In the genomic region with DNA sequence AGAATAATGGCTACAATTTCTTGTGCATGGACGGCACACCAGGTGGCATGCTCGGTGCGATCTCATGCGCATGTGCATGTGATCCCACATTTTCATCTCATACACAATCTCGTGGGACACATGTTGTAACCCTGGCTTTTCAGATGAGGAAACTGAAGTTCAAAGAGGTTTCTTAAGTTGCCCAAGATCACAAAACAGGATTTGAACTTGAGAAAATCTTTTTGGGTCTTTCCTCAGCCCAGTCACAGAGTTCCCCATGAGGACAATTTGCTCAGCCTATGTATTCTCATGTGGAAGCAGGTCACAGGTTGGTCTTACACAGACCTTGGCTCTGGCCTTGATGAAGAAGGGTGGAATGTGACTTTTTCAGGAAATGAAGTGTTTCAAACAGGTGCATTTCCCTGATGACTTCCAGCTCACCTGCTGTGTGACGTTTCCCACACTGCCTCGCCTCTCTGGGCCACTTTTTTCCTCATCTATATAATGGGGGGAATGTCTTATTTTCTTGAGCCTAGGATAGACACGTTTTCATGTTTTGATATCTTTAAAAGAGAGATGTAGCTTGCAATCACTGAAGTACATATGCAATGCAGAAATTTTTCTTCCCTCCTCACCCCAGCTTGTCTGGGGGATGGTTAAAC, we compare ENCODE assay signal across 30 cellular contexts. TPM values are rescaled to one million over a fixed set of nuclear protein-coding genes. Genes with fewer than 3 reads are reported as not detected.
A peak's percentile ranks its signal among the peaks of the same experiment; 100 is the strongest.
DNase-seq lines count a peak whose midpoint lies in the region; ATAC-seq, FAIRE-seq and TF ChIP-seq lines count a peak whose summit lies in the region.
"Had no signal": no experiment of that assay in that cellular context is flagged by ENCODE, and none has a peak within 500 bp of the region (broad histone marks: within the 10 kb centered on the region; RNA-seq: fewer than 3 reads in every experiment).

No MANE protein-coding gene starts in this region.

- H3K4me3 ChIP-seq in HL-60 (replicated peaks; ENCODE audit: insufficient read depth, low read length) = no peak overlapping the region
- H3K4me3 ChIP-seq in NB4 (ENCODE audit: low read depth, low read length) = no peak overlapping the region
- H3K4me3 ChIP-seq in kidney (ENCODE audit: low read length in 2 of 2) = no peak overlapping the region
- no peak overlapping the region for H3K4me3 ChIP-seq in testis
- H3K4me3 ChIP-seq: esophagus squamous epithelium, GM23338, left lung had no signal

- intact Hi-C loops in kidney (cut with DNase I) (no loop called here), testis (cut with DNase I; ENCODE audit: low total_unique reads) (no loop called here)

- WGBS in testis, 2 donors = 89% methylated on average over 8 of the region's 8 CpGs

- no peaks in the 10 kb centered on the region for H3K36me3 ChIP-seq in kidney (ENCODE audit: control insufficient read depth in 1 of 2, insufficient read depth in 2 of 2, low read length in 2 of 2)
- no peaks in the 10 kb centered on the region for H3K36me3 ChIP-seq in testis (ENCODE audit: low read depth, missing control alignments)
- H3K36me3 ChIP-seq: brain microvascular endothelial cell had no signal

- H3K27me3 ChIP-seq in HL-60 (ENCODE audit: insufficient read depth, poor library complexity, severe bottlenecking) (no peaks in the 10 kb centered on the region), testis (no peaks in the 10 kb centered on the region)
- H3K27me3 ChIP-seq: brain microvascular endothelial cell, left lung had no signal

- H3K27ac ChIP-seq in HL-60 (replicated peaks) (peak overlapping the region; percentile 18), kidney (ENCODE audit: low read depth in 2 of 2, low read length in 2 of 2) (no peak overlapping the region), testis (no peak overlapping the region)
- H3K27ac ChIP-seq: brain microvascular endothelial cell, esophagus squamous epithelium, RWPE1 had no signal

- no peaks in the 10 kb centered on the region for H3K4me1 ChIP-seq in kidney (ENCODE audit: control insufficient read depth in 1 of 2, insufficient read depth in 1 of 2, low read depth in 1 of 2, low read length in 2 of 2)
- H3K4me1 ChIP-seq in testis = no peaks in the 10 kb centered on the region

- no peak for FAIRE-seq in kidney (lab: Jason Lieb, UNC)
- FAIRE-seq: frontal cortex had no signal

- TF ChIP-seq CTCF in HL-60 (IDR thresholded peaks at IDR 0.05; ENCODE audit: insufficient read depth, low read length) (no peak), NB4 (IDR thresholded peaks at IDR 0.05; ENCODE audit: low read depth, low read length) (no peak), kidney (IDR thresholded peaks at IDR 0.05; ENCODE audit: borderline replicate concordance, extremely low read depth, insufficient read depth) (no peak), testis (IDR thresholded peaks at IDR 0.05) (no peak)

- DNase-seq in HL-60 (ENCODE audit: low read depth in 1 of 2, low spot score in 1 of 2) = peak; percentile 74 to 77
- DNase-seq in NB4 (ENCODE audit: low read depth) = peak; percentile 44
- DNase-seq in kidney = peak; percentile 4
- peak; percentile 8 for DNase-seq in testis
- DNase-seq in dermis blood vessel endothelial cell = no peak
- DNase-seq: activated CD4-positive, CD25-positive, alpha-beta regulatory T cell; activated naive CD4-positive, alpha-beta T cell treated with anti-CD3 and anti-CD28 coated beads for 36 hours; brain microvascular endothelial cell; DMS153; esophagus squamous epithelium; hippocampal formation; immature natural killer cell; NCI-H1048; NCI-H1694 treated with DMSO at 0.1 percent for 48 hours; stimulated activated CD4-positive, alpha-beta T cell treated with anti-CD3 and anti-CD28 coated beads, Interleukin-4, amount 100 ng/mL, for 1 hour; T-helper 9 cell had no signal

- H3K9ac ChIP-seq in kidney (ENCODE audit: low read length in 2 of 2) = no peak overlapping the region

- no peak for TF ChIP-seq POLR2A in NB4 (IDR thresholded peaks at IDR 0.05; ENCODE audit: extremely low read depth, insufficient read length)
- no peak for TF ChIP-seq POLR2A in testis (IDR thresholded peaks at IDR 0.05)

- no peaks in the 10 kb centered on the region for H3K9me3 ChIP-seq in kidney (ENCODE audit: control insufficient read depth in 1 of 2, low read length in 2 of 2)
- no peaks in the 10 kb centered on the region for H3K9me3 ChIP-seq in testis
- H3K9me3 ChIP-seq: esophagus squamous epithelium, left lung had no signal

- no peak for ATAC-seq in SK-N-SH treated with all-trans-retinoic acid at 6 μM for 48 hours
- ATAC-seq in HG03457 (IDR thresholded peaks at IDR 0.05; ENCODE audit: unreplicated experiment) = no peak
- ATAC-seq: CD8-positive, alpha-beta T cell; GM23338; naive thymus-derived CD8-positive, alpha-beta T cell; stimulated activated memory B cell treated with anti-CD40 and anti-IgM and Interleukin-4, amounts not matched to agents 10 μg/mL and 1 μg/mL and 100 μg/mL, for 72 hours had no signal

TF ChIP-seq in SK-N-SH treated with all-trans-retinoic acid at 6 μM for 48 hours, 23 proteins besides CTCF, POLR2A, EP300 and RAD21:
- TF ChIP-seq TCF4 (CRISPR knock-in tag; IDR thresholded peaks at IDR 0.05; ENCODE audit: borderline replicate concordance) (no peak), ZNF70 (CRISPR knock-in tag; IDR thresholded peaks at IDR 0.05) (no peak), ZFP30 (CRISPR knock-in tag; IDR thresholded peaks at IDR 0.05) (no peak), TOX (CRISPR knock-in tag; IDR thresholded peaks at IDR 0.05; ENCODE audit: borderline replicate concordance) (no peak), ZNF8 (CRISPR knock-in tag; IDR thresholded peaks at IDR 0.05) (no peak)

RNA-seq across cellular contexts. Expression of a gene that starts 7.1 kb away (rescaled TPM):
- total RNA-seq in kidney = not detected
- 0.73 TPM for polyA plus RNA-seq in kidney (ENCODE audit: insufficient read depth, low read depth, low replicate concordance)
- not detected for total RNA-seq in testis
- polyA plus RNA-seq in testis (ENCODE audit: insufficient read depth, low read depth, low replicate concordance) = 1.6 TPM
- total RNA-seq in dermis blood vessel endothelial cell = not detected in 2 replicates
- total RNA-seq: activated naive CD4-positive, alpha-beta T cell treated with anti-CD3 and anti-CD28 coated beads for 36 hours; CD8-positive, alpha-beta T cell; G401; GM23338; HT1080; mesothelial cell of epicardium; naive thymus-derived CD8-positive, alpha-beta T cell; osteocyte; temporal lobe had no signal
- polyA plus RNA-seq: GM23338; immature natural killer cell; naive thymus-derived CD8-positive, alpha-beta T cell had no signal

RNA-seq across cellular contexts. Expression of a gene that starts 13.8 kb away (rescaled TPM):
- total RNA-seq in kidney = not detected
- polyA plus RNA-seq in kidney (ENCODE audit: insufficient read depth, low read depth, low replicate concordance) = not detected
- under 1 TPM in 1 of 2 donors, not detected in 1; 0.56 TPM for total RNA-seq in testis
- polyA plus RNA-seq in testis (ENCODE audit: insufficient read depth, low read depth, low replicate concordance) = 2.3 TPM
- not detected in 2 replicates for total RNA-seq in dermis blood vessel endothelial cell
- total RNA-seq: activated naive CD4-positive, alpha-beta T cell treated with anti-CD3 and anti-CD28 coated beads for 36 hours; CD8-positive, alpha-beta T cell; esophagus squamous epithelium; frontal cortex; G401; HT1080; mesothelial cell of epicardium; naive thymus-derived CD8-positive, alpha-beta T cell; osteocyte; temporal lobe had no signal
- polyA plus RNA-seq: immature natural killer cell; naive thymus-derived CD8-positive, alpha-beta T cell had no signal
